ENCODE assay signal across 8 cellular contexts in the genomic region with DNA sequence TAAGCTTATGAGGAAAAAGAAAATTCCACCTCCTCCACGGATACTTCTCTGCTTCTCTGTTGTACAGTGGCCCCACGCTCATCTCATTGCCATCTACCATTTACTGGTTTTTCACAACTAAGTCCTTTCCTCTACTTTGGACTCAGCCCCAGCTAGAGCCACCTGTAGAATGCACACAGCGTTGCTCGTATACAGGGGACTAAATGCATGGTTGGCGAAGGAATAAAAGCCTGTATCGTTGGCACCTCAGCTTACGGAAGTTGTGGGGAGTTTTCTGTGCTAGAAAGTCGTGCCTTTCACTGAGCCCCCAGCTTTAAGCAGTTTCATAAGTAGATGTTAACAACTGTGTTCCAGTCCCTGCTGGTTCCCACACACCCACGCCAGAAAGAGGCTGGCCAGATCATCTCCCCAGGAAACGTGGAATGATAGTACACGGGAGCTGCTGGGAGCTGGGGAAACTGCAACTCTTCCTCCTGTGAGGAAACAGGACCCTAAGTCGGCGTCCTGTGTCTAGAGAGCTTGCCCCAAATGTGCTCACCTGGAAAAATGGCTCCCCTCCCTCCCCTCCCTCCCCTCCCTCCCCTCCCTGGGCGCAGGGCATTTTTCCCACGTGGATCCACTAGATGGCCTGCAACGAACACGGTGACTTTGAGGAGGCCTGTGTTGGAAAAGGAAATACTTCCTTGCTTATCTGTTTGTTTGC. TPM values are rescaled to one million over a fixed set of nuclear protein-coding genes. Genes with fewer than 3 reads are reported as not detected.
A peak's percentile ranks its signal among the peaks of the same experiment; 100 is the strongest.
DNase-seq lines count a peak whose midpoint lies in the region; ATAC-seq and TF ChIP-seq lines count a peak whose summit lies in the region.

No MANE protein-coding gene starts in this region.

- H3K27ac Mint-ChIP-seq in Caco-2 (ENCODE audit: unreplicated experiment), result no peak overlapping the region
- no peak overlapping the region for H3K27ac Mint-ChIP-seq in activated CD4-positive, alpha-beta memory T cell treated with anti-CD3 and anti-CD28 coated beads, Interleukin-2, amount 10 ng/mL, durations not matched to agents 7 days and 5 days

- H3K4me1 Mint-ChIP-seq in Caco-2 (ENCODE audit: low read depth, unreplicated experiment), result peaks cover 22% of the 10 kb centered on the region
- H3K4me1 Mint-ChIP-seq in activated CD4-positive, alpha-beta memory T cell treated with anti-CD3 and anti-CD28 coated beads, Interleukin-2, amount 10 ng/mL, durations not matched to agents 7 days and 5 days, result peaks cover 38% of the 10 kb centered on the region

- H3K36me3 Mint-ChIP-seq in Caco-2 (ENCODE audit: insufficient read depth, unreplicated experiment), result no peaks in the 10 kb centered on the region
- H3K36me3 Mint-ChIP-seq in activated CD4-positive, alpha-beta memory T cell treated with anti-CD3 and anti-CD28 coated beads, Interleukin-2, amount 10 ng/mL, durations not matched to agents 7 days and 5 days (ENCODE audit: low read depth), result peaks cover 6% of the 10 kb centered on the region

- no TSS peak for BruUV-seq in Caco-2 (replicated peaks; lab: Mats Ljungman, UMichigan)

- H3K36me3 ChIP-seq in Caco-2 (ENCODE audit: control insufficient read depth, insufficient read depth, low read length) (no peaks in the 10 kb centered on the region), thyroid gland (no peaks in the 10 kb centered on the region)

- H3K27ac ChIP-seq in thyroid gland, result no peak overlapping the region

- no peaks in the 10 kb centered on the region for H3K27me3 ChIP-seq in Caco-2 (replicated peaks; ENCODE audit: control insufficient read depth, insufficient read depth, low read length)
- H3K27me3 ChIP-seq in thyroid gland, result no peaks in the 10 kb centered on the region

- H3K4me1 ChIP-seq in Caco-2 (peaks cover 23% of the 10 kb centered on the region; the same call in 1 of the 2 replicates), thyroid gland (peaks cover 19 to 25% of the 10 kb centered on the region in 2 donors)

- intact Hi-C loops in Caco-2 (cut with micrococcal nuclease; ENCODE audit: unreplicated experiment), result loop anchor here (1.0 to 2.0 kb wide), 8 partner anchors 48 to 313 kb away; partner anchors contain the start of gene MAP4K4
- intact Hi-C loops in thyroid gland (cut with DNase I), result no loop called here

- peak overlapping the region; percentile 20 for H3K4me3 ChIP-seq in Caco-2 (ENCODE audit: low read depth, low read length)
- no peak overlapping the region for H3K4me3 ChIP-seq in LNCaP clone FGC (ENCODE audit: low read depth, low read length)
- no peak overlapping the region for H3K4me3 ChIP-seq in astrocyte of the cerebellum (ENCODE audit: low read depth, low read length)
- no peak overlapping the region for H3K4me3 ChIP-seq in thyroid gland (replicated peaks in 1 of 3)

- H3K9me3 Mint-ChIP-seq in Caco-2 (ENCODE audit: unreplicated experiment), result peaks cover 11% of the 10 kb centered on the region
- H3K9me3 Mint-ChIP-seq in activated CD4-positive, alpha-beta memory T cell treated with anti-CD3 and anti-CD28 coated beads, Interleukin-2, amount 10 ng/mL, durations not matched to agents 7 days and 5 days, result peaks cover 9% of the 10 kb centered on the region

- TF ChIP-seq CTCF in Caco-2 (IDR thresholded peaks at IDR 0.05; ENCODE audit: insufficient read depth in 1 of 2, low read depth in 1 of 2, low read length in 1 of 2, severe bottlenecking in 1 of 2, unreplicated experiment in 1 of 2) (peak; percentile 66 to 80), LNCaP clone FGC (IDR thresholded peaks at IDR 0.05; ENCODE audit: control insufficient read depth, extremely low read depth, insufficient read depth) (peak; percentile 75), astrocyte of the cerebellum (IDR thresholded peaks at IDR 0.05; ENCODE audit: low read depth, low read length, missing control alignments) (peak; percentile 57), thyroid gland (IDR thresholded peaks at IDR 0.05) (peak in 3 of 6 experiments; percentile 37 to 47 (median 40))

- CTCF ChIA-PET in Caco-2 (lab: Charles Lee), result interaction anchor here (0.9 to 1.4 kb wide), 2 partner anchors 79 to 176 kb away, joined by 3 read pairs; no protein-coding TSS in a partner anchor
- CTCF ChIA-PET in activated CD4-positive, alpha-beta memory T cell treated with anti-CD3 and anti-CD28 coated beads, Interleukin-2, amount 10 ng/mL, durations not matched to agents 7 days and 5 days (lab: Charles Lee), result no interaction called here

- in situ Hi-C loops in astrocyte of the cerebellum (cut with HindIII; ENCODE audit: low sequenced_read_pairs), result no loop called here

- peak; percentile 75 to 77 for DNase-seq in Caco-2
- peak; percentile 88 for DNase-seq in LNCaP clone FGC (ENCODE audit: low read depth)
- no peak for DNase-seq in astrocyte of the cerebellum (ENCODE audit: low read depth)
- peak; percentile 68 for DNase-seq in iris pigment epithelial cell (ENCODE audit: low read depth)
- DNase-seq in thyroid gland, result peak; percentile 49 to 70
- no peak for DNase-seq in activated CD4-positive, alpha-beta memory T cell treated with anti-CD3 and anti-CD28 coated beads, Interleukin-2, amount 10 ng/mL, durations not matched to agents 7 days and 5 days

- H3K9me3 ChIP-seq in Caco-2 (peaks cover 9% of the 10 kb centered on the region; the same call in 1 of the 2 replicates), thyroid gland (no peaks in the 10 kb centered on the region)

- no peaks in the 10 kb centered on the region for H3K27me3 Mint-ChIP-seq in Caco-2 (ENCODE audit: insufficient read depth, unreplicated experiment)
- no peaks in the 10 kb centered on the region for H3K27me3 Mint-ChIP-seq in activated CD4-positive, alpha-beta memory T cell treated with anti-CD3 and anti-CD28 coated beads, Interleukin-2, amount 10 ng/mL, durations not matched to agents 7 days and 5 days

- POLR2A ChIA-PET in Caco-2 (lab: Charles Lee), result no interaction called here
- POLR2A ChIA-PET in activated CD4-positive, alpha-beta memory T cell treated with anti-CD3 and anti-CD28 coated beads, Interleukin-2, amount 10 ng/mL, durations not matched to agents 7 days and 5 days (lab: Charles Lee), result no interaction called here

- no peak for ATAC-seq in GM21786 (IDR thresholded peaks at IDR 0.05; ENCODE audit: unreplicated experiment)
- ATAC-seq in GM18867 (IDR thresholded peaks at IDR 0.05; ENCODE audit: unreplicated experiment), result no peak

- TF ChIP-seq POLR2A in thyroid gland (IDR thresholded peaks at IDR 0.05), result no peak

- H3K4me3 Mint-ChIP-seq in Caco-2 (ENCODE audit: unreplicated experiment), result peak overlapping the region; percentile 38
- no peak overlapping the region for H3K4me3 Mint-ChIP-seq in activated CD4-positive, alpha-beta memory T cell treated with anti-CD3 and anti-CD28 coated beads, Interleukin-2, amount 10 ng/mL, durations not matched to agents 7 days and 5 days

- 31 to 33% methylated on average over 16 to 17 of the region's 17 CpGs for WGBS in thyroid gland, 2 donors

RNA-seq across cellular contexts. Expression of gene RFX8, which starts 43.7 kb away (rescaled TPM):
- not detected in 2 replicates for total RNA-seq in Caco-2 (2022)
- total RNA-seq in thyroid gland, result 1 to 10 TPM in 1 of 4 donors, not detected in 3; 1.9 TPM
- 1 to 10 TPM; 1.7 to 2.6 TPM for total RNA-seq in activated CD4-positive, alpha-beta memory T cell treated with anti-CD3 and anti-CD28 coated beads, Interleukin-2, amount 10 ng/mL, durations not matched to agents 7 days and 5 days

Comparison
In these comparisons a context has a peak if more than half of its experiments do, and no peak if none do; other contexts are left out.
1. DNase-seq: peak in Caco-2 (2 of 2), LNCaP clone FGC (single experiment), iris pigment epithelial cell (single experiment) and thyroid gland (2 of 2); none in astrocyte of the cerebellum (single experiment) and activated CD4-positive, alpha-beta memory T cell treated with anti-CD3 and anti-CD28 coated beads, Interleukin-2, amount 10 ng/mL, durations not matched to agents 7 days and 5 days (single experiment).